ENCODE assay signal across 29 cellular contexts in genomic region chr11:110734790-110735189, GRCh38. TPM values are rescaled to one million over a fixed set of nuclear protein-coding genes. Genes with fewer than 3 reads are reported as not detected.
"Had no signal": no experiment of that assay in that cellular context is flagged by ENCODE, and none has a peak within 500 bp of the region (broad histone marks: within the 10 kb centered on the region; RNA-seq: fewer than 3 reads in every experiment).

No MANE protein-coding gene starts in this region.

- H3K4me1 ChIP-seq: heart left ventricle, lower lobe of right lung, pancreas, prostate gland, suprapubic skin, tibial artery, upper lobe of right lung had no signal

- ATAC-seq: heart left ventricle; lower lobe of right lung; natural killer cell; pancreas; right cardiac atrium; sciatic nerve; stimulated activated naive B cell treated with anti-CD40 and anti-IgM and Interleukin-4, amounts not matched to agents 10 μg/mL and 1 μg/mL and 100 μg/mL, for 72 hours; upper lobe of right lung had no signal

- H3K27ac ChIP-seq: heart left ventricle, lower lobe of right lung, pancreas, prostate gland, skin epidermis, suprapubic skin, thoracic aorta, tibial artery, upper lobe of right lung had no signal

- H3K4me3 Mint-ChIP-seq: immature natural killer cell; naive B cell; natural killer cell; neural crest cell; stimulated activated naive B cell treated with anti-CD40 and anti-IgM and Interleukin-4, amounts not matched to agents 10 μg/mL and 1 μg/mL and 100 μg/mL, for 72 hours; stimulated activated naive CD8-positive, alpha-beta T cell treated with anti-CD3 and anti-CD28 coated beads, Interleukin-15, Interleukin-2, amounts not matched to agents 100 ng/mL and 50 ng/mL, for 24 hours had no signal

- DNase-seq: heart left ventricle; hypothalamus; immature natural killer cell; kidney; lower lobe of right lung; mammary epithelial cell; mesenchymal stem cell; naive B cell; natural killer cell; nucleus accumbens; pancreas; posterior cingulate gyrus; retina; right cardiac atrium; stimulated activated CD4-positive, alpha-beta T cell treated with anti-CD3 and anti-CD28 coated beads, Interleukin-12 subunit alpha, Interleukin-12 subunit beta, amount 100 ng/mL, for 4 hours; stimulated activated CD4-positive, alpha-beta T cell treated with anti-CD3 and anti-CD28 coated beads, Interleukin-15, amount 100 ng/mL, for 24 hours; stimulated activated CD4-positive, alpha-beta T cell treated with anti-CD3 and anti-CD28 coated beads, Interleukin-2, amount 100 ng/mL, for 24 hours; stimulated activated CD4-positive, alpha-beta T cell treated with anti-CD3 and anti-CD28 coated beads, Interleukin-4, amount 100 ng/mL, for 1 hour; stimulated activated naive B cell treated with anti-CD40 and anti-IgM and Interleukin-4, amounts not matched to agents 10 μg/mL and 1 μg/mL and 100 μg/mL, for 72 hours; tibial artery; trophoblast cell; upper lobe of right lung had no signal

- H3K36me3 ChIP-seq: heart left ventricle, lower lobe of right lung, pancreas, prostate gland, suprapubic skin, thoracic aorta, tibial artery, upper lobe of right lung had no signal

- H3K4me3 ChIP-seq: heart left ventricle, lower lobe of right lung, pancreas, prostate gland, skin epidermis, suprapubic skin, thoracic aorta, tibial artery, upper lobe of right lung had no signal

- H3K9me3 ChIP-seq: heart left ventricle, lower lobe of right lung, pancreas, prostate gland, suprapubic skin, thoracic aorta, tibial artery, upper lobe of right lung had no signal

- H3K27me3 ChIP-seq: suprapubic skin, tibial artery, upper lobe of right lung had no signal

- H3K27ac Mint-ChIP-seq: immature natural killer cell; natural killer cell; stimulated activated naive B cell treated with anti-CD40 and anti-IgM and Interleukin-4, amounts not matched to agents 10 μg/mL and 1 μg/mL and 100 μg/mL, for 72 hours; stimulated activated naive CD8-positive, alpha-beta T cell treated with anti-CD3 and anti-CD28 coated beads, Interleukin-15, Interleukin-2, amounts not matched to agents 100 ng/mL and 50 ng/mL, for 24 hours had no signal

- H3K4me1 Mint-ChIP-seq: immature natural killer cell, natural killer cell, neural crest cell had no signal

- H3K9me3 Mint-ChIP-seq: naive B cell; neural crest cell; stimulated activated naive B cell treated with anti-CD40 and anti-IgM and Interleukin-4, amounts not matched to agents 10 μg/mL and 1 μg/mL and 100 μg/mL, for 72 hours; stimulated activated naive CD8-positive, alpha-beta T cell treated with anti-CD3 and anti-CD28 coated beads, Interleukin-15, Interleukin-2, amounts not matched to agents 100 ng/mL and 50 ng/mL, for 24 hours had no signal

- H3K36me3 Mint-ChIP-seq: immature natural killer cell; natural killer cell; stimulated activated naive B cell treated with anti-CD40 and anti-IgM and Interleukin-4, amounts not matched to agents 10 μg/mL and 1 μg/mL and 100 μg/mL, for 72 hours had no signal

RNA-seq across cellular contexts. Expression of gene ARHGAP20, which starts 22.6 kb away (rescaled TPM):
- total RNA-seq: natural killer cell had no signal
